Comparison of ENCODE assay signal across 27 cellular contexts in genomic region chr9:93366119-93366447, GRCh38.
"Had no signal": no experiment of that assay in that cellular context is flagged by ENCODE, and none has a peak within 500 bp of the region (broad histone marks: within the 10 kb centered on the region; RNA-seq: fewer than 3 reads in every experiment).

No MANE protein-coding gene starts in this region.

- ATAC-seq: activated CD4-positive, alpha-beta T cell treated with anti-CD3 and anti-CD28 coated beads for 36 hours; activated CD8-positive, alpha-beta T cell treated with anti-CD3 and anti-CD28 coated beads, Interleukin-2, amount 10 ng/mL, durations not matched to agents 7 days and 5 days; activated naive CD4-positive, alpha-beta T cell treated with anti-CD3 and anti-CD28 coated beads, Interleukin-2, amount 50 U/mL, for 72 hours; activated naive CD8-positive, alpha-beta T cell treated with anti-CD3 and anti-CD28 coated beads, Interleukin-2, amount 50 U/mL, for 24 hours; body of pancreas; Panc1 had no signal

- H3K4me1 Mint-ChIP-seq: activated CD4-positive, alpha-beta T cell treated with anti-CD3 and anti-CD28 coated beads for 36 hours; activated naive CD8-positive, alpha-beta T cell treated with anti-CD3 and anti-CD28 coated beads, Interleukin-2, amount 50 U/mL, for 24 hours had no signal

- H3K27ac ChIP-seq: ascending aorta, body of pancreas, SK-N-MC, VCaP had no signal

- H3K4me3 ChIP-seq: ascending aorta, body of pancreas, SK-N-MC had no signal

- H3K27me3 ChIP-seq: ascending aorta, body of pancreas had no signal

- H3K4me1 ChIP-seq: ascending aorta, body of pancreas had no signal

- H3K27me3 Mint-ChIP-seq: activated CD4-positive, alpha-beta T cell treated with anti-CD3 and anti-CD28 coated beads for 36 hours had no signal

- H3K36me3 ChIP-seq: ascending aorta had no signal

- H3K27ac Mint-ChIP-seq: activated CD4-positive, alpha-beta T cell treated with anti-CD3 and anti-CD28 coated beads for 36 hours; activated CD8-positive, alpha-beta T cell treated with anti-CD3 and anti-CD28 coated beads, Interleukin-2, amount 10 ng/mL, durations not matched to agents 7 days and 5 days; activated naive CD8-positive, alpha-beta T cell treated with anti-CD3 and anti-CD28 coated beads, Interleukin-2, amount 50 U/mL, for 24 hours had no signal

- DNase-seq: activated CD4-positive, alpha-beta T cell treated with anti-CD3 and anti-CD28 coated beads for 36 hours; activated CD8-positive, alpha-beta memory T cell treated with anti-CD3 and anti-CD28 coated beads, Interleukin-2, amount 50 U/mL, for 48 hours; activated CD8-positive, alpha-beta T cell treated with anti-CD3 and anti-CD28 coated beads, Interleukin-2, amount 10 ng/mL, durations not matched to agents 7 days and 5 days; activated effector memory CD4-positive, alpha-beta T cell treated with anti-CD3 and anti-CD28 coated beads, Interleukin-2, amount 50 U/mL, for 16 hours; activated naive CD4-positive, alpha-beta T cell treated with Interleukin-2 at 50 U/mL for 16 hours; activated naive CD8-positive, alpha-beta T cell treated with anti-CD3 and anti-CD28 coated beads, Interleukin-2, amount 50 U/mL, for 24 hours; activated T-cell treated with anti-CD3 and anti-CD28 coated beads, Interleukin-2, amount 50 U/mL, for 1 hour; amniotic stem cell; body of pancreas; central memory CD4-positive, alpha-beta T cell; Kasumi-1; NCI-H1092; NCI-H1417 treated with DMSO at 0.1 percent for 48 hours; NCI-H1694; NCI-H2029; NCI-H2107; NCI-H345; NCI-H510A treated with DMSO at 0.1 percent for 48 hours; NCI-H69; NK-92 treated with Interleukin-12 subunit alpha and Interleukin-12 subunit beta, amount 100 ng/mL, for 24 hours; OCI-M1; T-helper 1 cell had no signal

- H3K4me3 Mint-ChIP-seq: activated CD4-positive, alpha-beta T cell treated with anti-CD3 and anti-CD28 coated beads for 36 hours; activated CD8-positive, alpha-beta T cell treated with anti-CD3 and anti-CD28 coated beads, Interleukin-2, amount 10 ng/mL, durations not matched to agents 7 days and 5 days; activated naive CD8-positive, alpha-beta T cell treated with anti-CD3 and anti-CD28 coated beads, Interleukin-2, amount 50 U/mL, for 24 hours had no signal

- H3K9me3 ChIP-seq: ascending aorta had no signal
